Comparison of ENCODE assay signal across 1 cellular context in the genomic region with DNA sequence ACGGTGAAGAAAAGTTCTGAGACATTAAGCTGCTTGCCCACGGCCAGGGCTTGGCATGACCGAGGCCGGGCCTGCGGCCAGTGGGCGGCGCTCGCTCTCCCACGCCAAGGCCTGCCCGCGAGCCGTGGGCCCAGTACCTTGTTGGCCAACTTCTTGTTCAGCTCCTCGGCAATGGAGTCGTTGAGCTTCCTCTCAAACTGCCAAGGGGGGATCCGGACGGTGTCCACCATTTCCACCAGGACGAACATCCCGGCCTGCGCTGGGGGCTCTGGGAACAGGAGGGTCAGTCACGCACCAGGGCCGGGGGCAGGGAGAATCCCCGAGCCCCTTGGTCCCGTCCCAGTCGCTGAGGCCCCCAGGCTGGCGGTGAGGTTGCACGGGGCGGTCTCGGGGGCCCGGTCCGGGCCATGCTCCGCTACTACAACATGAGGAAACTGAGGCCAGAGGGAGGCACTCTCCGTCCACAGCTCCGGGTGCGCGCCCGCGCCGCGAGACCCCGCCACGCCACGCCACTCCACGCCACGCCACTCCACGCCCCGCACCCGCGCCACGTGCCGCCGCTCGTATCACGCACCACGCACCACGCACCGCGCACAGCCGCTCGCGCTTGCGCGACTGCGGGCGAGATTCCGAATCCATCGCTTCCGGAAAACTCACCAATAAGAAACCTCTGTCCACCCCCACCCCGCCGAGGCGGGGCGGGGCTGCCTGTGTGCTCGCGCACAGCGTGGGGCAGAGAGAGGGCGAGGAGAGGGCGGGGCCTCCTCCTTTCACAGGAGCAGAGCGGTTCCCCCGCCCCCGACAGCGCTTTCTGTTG.
TF ChIP-seq lines count a peak whose summit lies in the region.

A gene with protein sequence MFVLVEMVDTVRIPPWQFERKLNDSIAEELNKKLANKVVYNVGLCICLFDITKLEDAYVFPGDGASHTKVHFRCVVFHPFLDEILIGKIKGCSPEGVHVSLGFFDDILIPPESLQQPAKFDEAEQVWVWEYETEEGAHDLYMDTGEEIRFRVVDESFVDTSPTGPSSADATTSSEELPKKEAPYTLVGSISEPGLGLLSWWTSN (minus strand): TSS at position 617 of the 817 bp plus-strand sequence. CDS start 369 bp downstream, at position 248.

TF ChIP-seq in HepG2, 621 proteins besides CTCF, POLR2A, EP300 and RAD21 (continued from another document and continues in another):
- TF ChIP-seq, protein P1, sequence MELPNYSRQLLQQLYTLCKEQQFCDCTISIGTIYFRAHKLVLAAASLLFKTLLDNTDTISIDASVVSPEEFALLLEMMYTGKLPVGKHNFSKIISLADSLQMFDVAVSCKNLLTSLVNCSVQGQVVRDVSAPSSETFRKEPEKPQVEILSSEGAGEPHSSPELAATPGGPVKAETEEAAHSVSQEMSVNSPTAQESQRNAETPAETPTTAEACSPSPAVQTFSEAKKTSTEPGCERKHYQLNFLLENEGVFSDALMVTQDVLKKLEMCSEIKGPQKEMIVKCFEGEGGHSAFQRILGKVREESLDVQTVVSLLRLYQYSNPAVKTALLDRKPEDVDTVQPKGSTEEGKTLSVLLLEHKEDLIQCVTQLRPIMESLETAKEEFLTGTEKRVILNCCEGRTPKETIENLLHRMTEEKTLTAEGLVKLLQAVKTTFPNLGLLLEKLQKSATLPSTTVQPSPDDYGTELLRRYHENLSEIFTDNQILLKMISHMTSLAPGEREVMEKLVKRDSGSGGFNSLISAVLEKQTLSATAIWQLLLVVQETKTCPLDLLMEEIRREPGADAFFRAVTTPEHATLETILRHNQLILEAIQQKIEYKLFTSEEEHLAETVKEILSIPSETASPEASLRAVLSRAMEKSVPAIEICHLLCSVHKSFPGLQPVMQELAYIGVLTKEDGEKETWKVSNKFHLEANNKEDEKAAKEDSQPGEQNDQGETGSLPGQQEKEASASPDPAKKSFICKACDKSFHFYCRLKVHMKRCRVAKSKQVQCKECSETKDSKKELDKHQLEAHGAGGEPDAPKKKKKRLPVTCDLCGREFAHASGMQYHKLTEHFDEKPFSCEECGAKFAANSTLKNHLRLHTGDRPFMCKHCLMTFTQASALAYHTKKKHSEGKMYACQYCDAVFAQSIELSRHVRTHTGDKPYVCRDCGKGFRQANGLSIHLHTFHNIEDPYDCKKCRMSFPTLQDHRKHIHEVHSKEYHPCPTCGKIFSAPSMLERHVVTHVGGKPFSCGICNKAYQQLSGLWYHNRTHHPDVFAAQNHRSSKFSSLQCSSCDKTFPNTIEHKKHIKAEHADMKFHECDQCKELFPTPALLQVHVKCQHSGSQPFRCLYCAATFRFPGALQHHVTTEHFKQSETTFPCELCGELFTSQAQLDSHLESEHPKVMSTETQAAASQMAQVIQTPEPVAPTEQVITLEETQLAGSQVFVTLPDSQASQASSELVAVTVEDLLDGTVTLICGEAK (IDR thresholded peaks at IDR 0.05), result no peak
- TF ChIP-seq, protein P1 (CRISPR knock-in tag; IDR thresholded peaks at IDR 0.05), result peak; percentile 39; the same call in 1 of the 2 replicates
- TF ChIP-seq ZNF616 (CRISPR knock-in tag; IDR thresholded peaks at IDR 0.05; ENCODE audit: low read depth), result no peak
- TF ChIP-seq RXRB (CRISPR knock-in tag; IDR thresholded peaks at IDR 0.05; ENCODE audit: borderline replicate concordance), result no peak
- TF ChIP-seq, protein P2, sequence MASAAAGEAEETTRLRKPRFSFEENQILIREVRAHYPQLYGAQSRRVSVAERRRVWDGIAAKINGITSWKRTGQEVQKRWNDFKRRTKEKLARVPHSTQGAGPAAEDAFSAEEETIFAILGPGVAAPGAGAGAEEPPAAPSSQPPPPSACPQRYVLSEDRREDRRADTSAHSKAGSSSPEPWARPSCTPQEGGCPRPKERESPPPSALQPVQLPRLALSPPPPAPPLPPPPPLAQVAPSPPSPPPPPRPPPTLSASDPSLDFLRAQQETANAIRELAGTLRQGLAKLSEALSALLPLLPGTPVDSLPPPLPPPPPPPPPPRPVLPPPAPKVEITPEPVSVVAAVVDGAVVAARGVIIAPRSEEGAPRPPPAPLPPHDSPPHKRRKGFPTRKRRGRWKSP (CRISPR knock-in tag; IDR thresholded peaks at IDR 0.05), result peak; percentile 55; the same call in 1 of the 2 replicates
- no peak for TF ChIP-seq ZNF274 (CRISPR knock-in tag; IDR thresholded peaks at IDR 0.05)
- no peak for TF ChIP-seq NFIB (CRISPR knock-in tag; IDR thresholded peaks at IDR 0.05; ENCODE audit: borderline replicate concordance)
- no peak for TF ChIP-seq PRPF4 (IDR thresholded peaks at IDR 0.05; ENCODE audit: low read depth, low read length, poor library complexity, severe bottlenecking)
- no peak for TF ChIP-seq MATR3 (CRISPR knock-in tag; IDR thresholded peaks at IDR 0.05)
- peak; percentile 73 for TF ChIP-seq PHF8 (CRISPR knock-in tag; IDR thresholded peaks at IDR 0.05)
- 0 out of 2 replicates have a peak, but pooled peaks have one; percentile 17 for TF ChIP-seq ZSCAN9 (CRISPR knock-in tag; IDR thresholded peaks at IDR 0.05; ENCODE audit: borderline replicate concordance)
- TF ChIP-seq ZSCAN21 (CRISPR knock-in tag; IDR thresholded peaks at IDR 0.05; ENCODE audit: borderline replicate concordance), result no peak
- 0 out of 2 replicates have a peak, but pooled peaks have one; percentile 30 for TF ChIP-seq CEBPG (CRISPR knock-in tag; IDR thresholded peaks at IDR 0.05)
- TF ChIP-seq RFX3 (CRISPR knock-in tag; IDR thresholded peaks at IDR 0.05), result no peak
- TF ChIP-seq MYC (CRISPR knock-in tag; IDR thresholded peaks at IDR 0.05; ENCODE audit: borderline replicate concordance), result peak; percentile 73; the same call in 1 of the 2 replicates
- TF ChIP-seq, protein P3, sequence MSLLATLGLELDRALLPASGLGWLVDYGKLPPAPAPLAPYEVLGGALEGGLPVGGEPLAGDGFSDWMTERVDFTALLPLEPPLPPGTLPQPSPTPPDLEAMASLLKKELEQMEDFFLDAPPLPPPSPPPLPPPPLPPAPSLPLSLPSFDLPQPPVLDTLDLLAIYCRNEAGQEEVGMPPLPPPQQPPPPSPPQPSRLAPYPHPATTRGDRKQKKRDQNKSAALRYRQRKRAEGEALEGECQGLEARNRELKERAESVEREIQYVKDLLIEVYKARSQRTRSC (CRISPR knock-in tag; IDR thresholded peaks at IDR 0.05; ENCODE audit: low read depth), result no peak
- no peak for TF ChIP-seq MED13 (CRISPR knock-in tag; IDR thresholded peaks at IDR 0.05)
- TF ChIP-seq, protein P4, sequence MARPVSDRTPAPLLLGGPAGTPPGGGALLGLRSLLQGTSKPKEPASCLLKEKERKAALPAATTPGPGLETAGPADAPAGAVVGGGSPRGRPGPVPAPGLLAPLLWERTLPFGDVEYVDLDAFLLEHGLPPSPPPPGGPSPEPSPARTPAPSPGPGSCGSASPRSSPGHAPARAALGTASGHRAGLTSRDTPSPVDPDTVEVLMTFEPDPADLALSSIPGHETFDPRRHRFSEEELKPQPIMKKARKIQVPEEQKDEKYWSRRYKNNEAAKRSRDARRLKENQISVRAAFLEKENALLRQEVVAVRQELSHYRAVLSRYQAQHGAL (CRISPR knock-in tag; IDR thresholded peaks at IDR 0.05; ENCODE audit: not compliant biosample characterization), result no peak
- no peak for TF ChIP-seq KDM3A (CRISPR knock-in tag; IDR thresholded peaks at IDR 0.05; ENCODE audit: low read depth)
- TF ChIP-seq ZNF678 (CRISPR knock-in tag; IDR thresholded peaks at IDR 0.05), result no peak
- no peak for TF ChIP-seq ZNF232 (CRISPR knock-in tag; IDR thresholded peaks at IDR 0.05; ENCODE audit: borderline replicate concordance)
- no peak for TF ChIP-seq ZSCAN22 (CRISPR knock-in tag; IDR thresholded peaks at IDR 0.05)
- no peak for TF ChIP-seq KLF11 (CRISPR knock-in tag; IDR thresholded peaks at IDR 0.05)
- no peak for TF ChIP-seq ZSCAN29 (CRISPR knock-in tag; conservative IDR thresholded peaks at IDR 0.05)
- TF ChIP-seq, protein P5, sequence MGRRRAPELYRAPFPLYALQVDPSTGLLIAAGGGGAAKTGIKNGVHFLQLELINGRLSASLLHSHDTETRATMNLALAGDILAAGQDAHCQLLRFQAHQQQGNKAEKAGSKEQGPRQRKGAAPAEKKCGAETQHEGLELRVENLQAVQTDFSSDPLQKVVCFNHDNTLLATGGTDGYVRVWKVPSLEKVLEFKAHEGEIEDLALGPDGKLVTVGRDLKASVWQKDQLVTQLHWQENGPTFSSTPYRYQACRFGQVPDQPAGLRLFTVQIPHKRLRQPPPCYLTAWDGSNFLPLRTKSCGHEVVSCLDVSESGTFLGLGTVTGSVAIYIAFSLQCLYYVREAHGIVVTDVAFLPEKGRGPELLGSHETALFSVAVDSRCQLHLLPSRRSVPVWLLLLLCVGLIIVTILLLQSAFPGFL (CRISPR knock-in tag; IDR thresholded peaks at IDR 0.05), result no peak
- no peak for TF ChIP-seq ZNF569 (CRISPR knock-in tag; IDR thresholded peaks at IDR 0.05; ENCODE audit: borderline replicate concordance)
- peak; percentile 56; the same call in 1 of the 2 replicates for TF ChIP-seq HDAC2 (CRISPR knock-in tag; IDR thresholded peaks at IDR 0.05)
- no peak for TF ChIP-seq SUZ12 (IDR thresholded peaks at IDR 0.05; ENCODE audit: low read depth, low read length)
- TF ChIP-seq, protein P6, sequence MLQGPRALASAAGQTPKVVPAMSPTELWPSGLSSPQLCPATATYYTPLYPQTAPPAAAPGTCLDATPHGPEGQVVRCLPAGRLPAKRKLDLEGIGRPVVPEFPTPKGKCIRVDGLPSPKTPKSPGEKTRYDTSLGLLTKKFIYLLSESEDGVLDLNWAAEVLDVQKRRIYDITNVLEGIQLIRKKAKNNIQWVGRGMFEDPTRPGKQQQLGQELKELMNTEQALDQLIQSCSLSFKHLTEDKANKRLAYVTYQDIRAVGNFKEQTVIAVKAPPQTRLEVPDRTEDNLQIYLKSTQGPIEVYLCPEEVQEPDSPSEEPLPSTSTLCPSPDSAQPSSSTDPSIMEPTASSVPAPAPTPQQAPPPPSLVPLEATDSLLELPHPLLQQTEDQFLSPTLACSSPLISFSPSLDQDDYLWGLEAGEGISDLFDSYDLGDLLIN (CRISPR knock-in tag; IDR thresholded peaks at IDR 0.05; ENCODE audit: borderline replicate concordance), result no peak
- no peak for TF ChIP-seq ZNF737 (CRISPR knock-in tag; IDR thresholded peaks at IDR 0.05; ENCODE audit: borderline replicate concordance)
- TF ChIP-seq ZNF160 (CRISPR knock-in tag; IDR thresholded peaks at IDR 0.05), result no peak
- TF ChIP-seq RXRA (CRISPR knock-in tag; IDR thresholded peaks at IDR 0.05), result no peak; the same call in 1 of the 2 replicates
- peak; percentile 72 for TF ChIP-seq THAP11 (CRISPR knock-in tag; IDR thresholded peaks at IDR 0.05)
- TF ChIP-seq ZBTB3 (CRISPR knock-in tag; IDR thresholded peaks at IDR 0.05; ENCODE audit: borderline replicate concordance, low read depth), result no peak
- no peak for TF ChIP-seq ZNF652 (CRISPR knock-in tag; IDR thresholded peaks at IDR 0.05; ENCODE audit: borderline replicate concordance, low read depth)
- TF ChIP-seq CHD2 (IDR thresholded peaks at IDR 0.05; ENCODE audit: low read depth, low read length), result peak; percentile 72
- TF ChIP-seq, protein P7, sequence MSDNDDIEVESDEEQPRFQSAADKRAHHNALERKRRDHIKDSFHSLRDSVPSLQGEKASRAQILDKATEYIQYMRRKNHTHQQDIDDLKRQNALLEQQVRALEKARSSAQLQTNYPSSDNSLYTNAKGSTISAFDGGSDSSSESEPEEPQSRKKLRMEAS (IDR thresholded peaks at IDR 0.05), result peak; percentile 97
- TF ChIP-seq, protein P8, sequence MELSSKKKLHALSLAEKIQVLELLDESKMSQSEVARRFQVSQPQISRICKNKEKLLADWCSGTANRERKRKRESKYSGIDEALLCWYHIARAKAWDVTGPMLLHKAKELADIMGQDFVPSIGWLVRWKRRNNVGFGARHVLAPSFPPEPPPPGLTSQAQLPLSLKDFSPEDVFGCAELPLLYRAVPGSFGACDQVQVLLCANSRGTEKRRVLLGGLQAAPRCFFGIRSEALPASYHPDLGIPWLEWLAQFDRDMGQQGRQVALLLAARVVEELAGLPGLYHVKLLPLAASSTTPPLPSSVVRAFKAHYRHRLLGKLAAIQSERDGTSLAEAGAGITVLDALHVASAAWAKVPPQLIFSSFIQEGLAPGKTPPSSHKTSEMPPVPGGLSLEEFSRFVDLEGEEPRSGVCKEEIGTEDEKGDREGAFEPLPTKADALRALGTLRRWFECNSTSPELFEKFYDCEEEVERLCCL (CRISPR knock-in tag; IDR thresholded peaks at IDR 0.05; ENCODE audit: borderline replicate concordance), result no peak
- TF ChIP-seq CBFB (CRISPR knock-in tag; IDR thresholded peaks at IDR 0.05), result no peak
- no peak for TF ChIP-seq ZNF292 (CRISPR knock-in tag; IDR thresholded peaks at IDR 0.05; ENCODE audit: borderline replicate concordance, low read depth)
- TF ChIP-seq ZNF629 (CRISPR knock-in tag; conservative IDR thresholded peaks at IDR 0.05), result no peak
- TF ChIP-seq, protein P9, sequence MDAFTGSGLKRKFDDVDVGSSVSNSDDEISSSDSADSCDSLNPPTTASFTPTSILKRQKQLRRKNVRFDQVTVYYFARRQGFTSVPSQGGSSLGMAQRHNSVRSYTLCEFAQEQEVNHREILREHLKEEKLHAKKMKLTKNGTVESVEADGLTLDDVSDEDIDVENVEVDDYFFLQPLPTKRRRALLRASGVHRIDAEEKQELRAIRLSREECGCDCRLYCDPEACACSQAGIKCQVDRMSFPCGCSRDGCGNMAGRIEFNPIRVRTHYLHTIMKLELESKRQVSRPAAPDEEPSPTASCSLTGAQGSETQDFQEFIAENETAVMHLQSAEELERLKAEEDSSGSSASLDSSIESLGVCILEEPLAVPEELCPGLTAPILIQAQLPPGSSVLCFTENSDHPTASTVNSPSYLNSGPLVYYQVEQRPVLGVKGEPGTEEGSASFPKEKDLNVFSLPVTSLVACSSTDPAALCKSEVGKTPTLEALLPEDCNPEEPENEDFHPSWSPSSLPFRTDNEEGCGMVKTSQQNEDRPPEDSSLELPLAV (CRISPR knock-in tag; conservative IDR thresholded peaks at IDR 0.05; ENCODE audit: low read depth), result no peak
- 0 out of 2 replicates have a peak, but pooled peaks have one; percentile 20 for TF ChIP-seq ZNF766 (CRISPR knock-in tag; IDR thresholded peaks at IDR 0.05; ENCODE audit: borderline replicate concordance)
